Comparison of ENCODE assay signal across 32 cellular contexts in the genomic region with DNA sequence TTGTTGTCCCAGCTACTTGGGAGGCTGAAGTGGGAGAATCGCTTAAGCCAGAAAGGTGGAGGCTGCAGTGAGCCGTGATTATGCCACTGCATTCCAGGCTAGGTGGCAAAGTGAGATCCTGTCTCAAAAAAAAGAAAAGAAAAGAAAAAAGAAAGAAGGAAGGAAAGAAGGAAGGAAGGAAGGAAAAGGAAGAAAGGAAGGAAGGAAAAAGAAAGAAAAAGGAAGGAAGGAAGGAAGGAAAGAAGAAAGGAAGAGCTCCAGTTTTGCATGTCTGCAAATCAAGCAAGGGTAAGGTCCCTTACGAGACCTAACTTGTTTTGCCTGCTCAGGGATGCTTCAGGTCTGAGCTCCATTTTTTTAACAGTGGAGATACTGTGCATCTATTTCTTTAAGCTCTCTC. TPM values are rescaled to one million over a fixed set of nuclear protein-coding genes. Genes with fewer than 3 reads are reported as not detected.
"Had no signal": no experiment of that assay in that cellular context is flagged by ENCODE, and none has a peak within 500 bp of the region (broad histone marks: within the 10 kb centered on the region; RNA-seq: fewer than 3 reads in every experiment).

No MANE protein-coding gene starts in this region.

- H3K36me3 ChIP-seq: esophagus squamous epithelium, neural progenitor cell, right lobe of liver, thoracic aorta, uterus had no signal

- H3K4me3 ChIP-seq: esophagus squamous epithelium, hepatocyte, neural progenitor cell, right lobe of liver, skin epidermis, thoracic aorta, uterus had no signal

- H3K9me3 Mint-ChIP-seq: activated CD4-positive, alpha-beta memory T cell treated with anti-CD3 and anti-CD28 coated beads for 36 hours; activated CD4-positive, alpha-beta T cell treated with anti-CD3 and anti-CD28 coated beads, Interleukin-2, amount 10 ng/mL, durations not matched to agents 24 days and 14 days; activated T-helper 2 cell treated with anti-CD3 and anti-CD28 coated beads, Interferon-gamma antibody, Interleukin-2, Interleukin-4, amounts not matched to agents 10 μg/mL and 5 μg/mL and 100 μg/mL, durations not matched to agents 14 hours and 24 hours and 36 hours; mesothelial cell of epicardium; naive thymus-derived CD8-positive, alpha-beta T cell; neural progenitor cell; stimulated activated naive CD8-positive, alpha-beta T cell treated with anti-CD3 and anti-CD28 coated beads, Interleukin-15, Interleukin-2, amounts not matched to agents 100 ng/mL and 50 ng/mL, for 24 hours; T-helper 1 cell treated with Interleukin-12 subunit alpha and Interleukin-12 subunit beta and Interleukin-4 antibody, amounts not matched to agents 30 μg/mL and 1 μg/mL, for 36 hours had no signal

- ATAC-seq: naive thymus-derived CD8-positive, alpha-beta T cell had no signal

- H3K27ac Mint-ChIP-seq: activated CD4-positive, alpha-beta memory T cell treated with anti-CD3 and anti-CD28 coated beads for 36 hours; activated CD4-positive, alpha-beta T cell treated with anti-CD3 and anti-CD28 coated beads, Interleukin-2, amount 10 ng/mL, durations not matched to agents 24 days and 14 days; activated T-cell treated with anti-CD3 and anti-CD28 coated beads, Interleukin-2, amount 50 U/mL, for 24 hours; activated T-helper 2 cell treated with anti-CD3 and anti-CD28 coated beads, Interferon-gamma antibody, Interleukin-2, Interleukin-4, amounts not matched to agents 10 μg/mL and 5 μg/mL and 100 μg/mL, durations not matched to agents 14 hours and 24 hours and 36 hours; mesothelial cell of epicardium; naive thymus-derived CD8-positive, alpha-beta T cell; neural progenitor cell; stimulated activated naive CD8-positive, alpha-beta T cell treated with anti-CD3 and anti-CD28 coated beads, Interleukin-15, Interleukin-2, amounts not matched to agents 100 ng/mL and 50 ng/mL, for 24 hours; T-helper 1 cell treated with Interleukin-12 subunit alpha and Interleukin-12 subunit beta and Interleukin-4 antibody, amounts not matched to agents 30 μg/mL and 1 μg/mL, for 36 hours had no signal

- H2AFZ ChIP-seq: hepatocyte had no signal

- H3K9me3 ChIP-seq: esophagus squamous epithelium, right lobe of liver, SK-N-SH, thoracic aorta, uterus had no signal

- H3K27me3 ChIP-seq: hepatocyte, neural progenitor cell, right lobe of liver, uterus had no signal

- H3K4me3 Mint-ChIP-seq: activated CD4-positive, alpha-beta memory T cell treated with anti-CD3 and anti-CD28 coated beads for 36 hours; activated CD4-positive, alpha-beta T cell treated with anti-CD3 and anti-CD28 coated beads, Interleukin-2, amount 10 ng/mL, durations not matched to agents 24 days and 14 days; activated T-cell treated with anti-CD3 and anti-CD28 coated beads, Interleukin-2, amount 50 U/mL, for 24 hours; mesothelial cell of epicardium; naive thymus-derived CD8-positive, alpha-beta T cell; neural progenitor cell; stimulated activated naive CD8-positive, alpha-beta T cell treated with anti-CD3 and anti-CD28 coated beads, Interleukin-15, Interleukin-2, amounts not matched to agents 100 ng/mL and 50 ng/mL, for 24 hours; T-helper 1 cell treated with Interleukin-12 subunit alpha and Interleukin-12 subunit beta and Interleukin-4 antibody, amounts not matched to agents 30 μg/mL and 1 μg/mL, for 36 hours had no signal

- H3K79me2 ChIP-seq: hepatocyte had no signal

- H3K4me2 ChIP-seq: hepatocyte, neural progenitor cell, SK-N-SH had no signal

- DNase-seq: activated CD4-positive, alpha-beta memory T cell treated with anti-CD3 and anti-CD28 coated beads for 36 hours; activated CD4-positive, alpha-beta T cell treated with anti-CD3 and anti-CD28 coated beads, Interleukin-2, amount 10 ng/mL, durations not matched to agents 24 days and 14 days; activated CD4-positive, CD25-positive, alpha-beta regulatory T cell treated with anti-CD3 and anti-CD28 coated beads, Interleukin-2, amount 50 U/mL, for 72 hours; activated CD8-positive, alpha-beta memory T cell treated with anti-CD3 and anti-CD28 coated beads, Interleukin-2, amount 50 U/mL, for 48 hours; activated naive CD4-positive, alpha-beta T cell; activated T-cell treated with anti-CD3 and anti-CD28 coated beads, Interleukin-2, amount 50 U/mL, for 24 hours; amygdala; dermis blood vessel endothelial cell; effector CD4-positive, alpha-beta T cell; esophagus squamous epithelium; foreskin melanocyte; naive thymus-derived CD8-positive, alpha-beta T cell; occipital lobe; right lobe of liver; SK-N-SH; stimulated activated CD4-positive, alpha-beta T cell treated with anti-CD3 and anti-CD28 coated beads, Interleukin-12 subunit alpha, Interleukin-12 subunit beta, amount 100 ng/mL, for 4 hours; stimulated activated CD4-positive, alpha-beta T cell treated with anti-CD3 and anti-CD28 coated beads, Interleukin-4, amount 100 ng/mL, for 1 hour; SW 1271; T1000; uterus had no signal

- H3K27me3 Mint-ChIP-seq: activated T-cell treated with anti-CD3 and anti-CD28 coated beads, Interleukin-2, amount 50 U/mL, for 24 hours had no signal

- H3K4me1 Mint-ChIP-seq: mesothelial cell of epicardium had no signal

- H3K9ac ChIP-seq: neural progenitor cell, SK-N-SH had no signal

- H3K4me1 ChIP-seq: esophagus squamous epithelium, neural progenitor cell, right lobe of liver, uterus had no signal

- H3K27ac ChIP-seq: epithelial cell of prostate, esophagus squamous epithelium, hepatocyte, neural progenitor cell, right lobe of liver, skin epidermis, thoracic aorta, uterus had no signal

- H3K36me3 Mint-ChIP-seq: activated CD4-positive, alpha-beta memory T cell treated with anti-CD3 and anti-CD28 coated beads for 36 hours; mesothelial cell of epicardium; neural progenitor cell had no signal

RNA-seq across cellular contexts. Expression of a gene that starts 3.6 kb away (rescaled TPM):
- total RNA-seq: bronchial epithelial cell; dermis blood vessel endothelial cell; liver; mesothelial cell of epicardium; naive thymus-derived CD8-positive, alpha-beta T cell; occipital lobe; subcutaneous adipose tissue had no signal
- polyA plus RNA-seq: naive thymus-derived CD8-positive, alpha-beta T cell; SK-N-SH had no signal
